ENCODE assay signal across 8 cellular contexts in the genomic region with DNA sequence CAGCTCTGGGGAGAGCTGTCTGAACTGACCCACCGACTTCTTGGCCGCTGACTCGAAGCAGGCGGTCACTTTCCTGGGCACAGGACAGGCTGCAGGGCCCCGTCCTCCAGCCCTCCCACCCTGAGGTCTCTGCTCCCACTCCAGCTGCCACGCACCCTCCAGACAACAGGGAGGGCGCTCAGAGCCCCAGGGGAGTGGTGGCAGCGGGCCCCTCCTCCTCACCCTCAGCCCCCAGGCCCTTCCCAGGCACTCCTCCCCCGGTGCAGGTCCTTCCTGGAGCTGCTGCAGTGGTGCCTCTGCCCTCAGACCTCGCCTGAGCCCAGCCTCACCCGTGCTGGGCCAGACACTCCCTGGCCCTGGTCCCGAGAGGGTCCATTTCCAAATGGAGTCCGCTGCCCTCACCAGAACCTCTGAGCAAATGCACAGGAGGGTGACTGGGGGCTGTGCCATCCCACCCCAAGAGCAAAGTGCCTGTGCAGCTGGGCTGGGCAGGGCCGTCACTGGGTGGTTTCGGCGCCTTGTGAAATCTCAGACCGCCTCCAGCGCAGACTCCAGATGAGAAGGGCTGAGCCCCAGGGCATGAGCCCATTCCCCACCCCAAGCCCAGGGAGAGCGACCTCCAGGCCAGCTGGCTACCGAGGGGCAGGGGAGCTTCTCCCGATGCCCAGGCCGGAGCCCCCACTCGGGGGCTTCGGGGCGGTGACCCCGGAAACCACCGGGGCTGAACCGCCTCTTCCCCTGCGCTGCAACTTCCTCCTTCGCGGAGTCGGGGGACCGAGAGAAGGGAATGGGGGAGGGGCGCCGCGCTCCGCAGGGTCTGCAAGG. TPM values are rescaled to one million over a fixed set of nuclear protein-coding genes. Genes with fewer than 3 reads are reported as not detected.
DNase-seq lines count a peak whose midpoint lies in the region; ATAC-seq, FAIRE-seq and TF ChIP-seq lines count a peak whose summit lies in the region.

No MANE protein-coding gene starts in this region.

- H3K27ac ChIP-seq in breast epithelium (peak overlapping the region; percentile 48 to 71), endothelial cell of umbilical vein (ENCODE audit: insufficient read depth, low read depth, low read length) (no peak overlapping the region)

- CTCF ChIA-PET in MCF 10A (lab: Yijun Ruan, JAX) = no interaction called here
- CTCF ChIA-PET in endothelial cell of umbilical vein (lab: Charles Lee) = no interaction called here

- H3K9ac ChIP-seq in endothelial cell of umbilical vein (replicated peaks; ENCODE audit: extremely low read depth, insufficient read depth, low read length) = peak overlapping the region; percentile 24

- dilution Hi-C loops in endothelial cell of umbilical vein (cut with MboI; ENCODE audit: extremely low pct_ligation_motif_present, low sequenced_read_pairs) = no loop called here

- no peak overlapping the region for H3K4me3 Mint-ChIP-seq in MCF 10A (ENCODE audit: unreplicated experiment)
- peak overlapping the region; percentile 95 for H3K4me3 Mint-ChIP-seq in natural killer cell

- ATAC-seq in HG03139 (IDR thresholded peaks at IDR 0.05; ENCODE audit: unreplicated experiment) (peak; percentile 2), natural killer cell (peak; percentile 10 to 25 (median 18)), GM21367 (IDR thresholded peaks at IDR 0.05; ENCODE audit: unreplicated experiment) (no peak)

- TF ChIP-seq POLR2A in breast epithelium (IDR thresholded peaks at IDR 0.05) (no peak), endothelial cell of umbilical vein (IDR thresholded peaks at IDR 0.05; ENCODE audit: low read depth, low read length) (no peak)

- no peak for FAIRE-seq in endothelial cell of umbilical vein (lab: Jason Lieb, UNC)

- H4K20me1 ChIP-seq in endothelial cell of umbilical vein (replicated peaks; ENCODE audit: control insufficient read depth, extremely low read depth, insufficient read depth, low read length) = no peaks in the 10 kb centered on the region

- no peaks in the 10 kb centered on the region for H3K79me2 ChIP-seq in endothelial cell of umbilical vein (ENCODE audit: control insufficient read depth, insufficient read depth, low read length)

- H3K27ac Mint-ChIP-seq in MCF 10A (ENCODE audit: low read depth, unreplicated experiment) (no peak overlapping the region), natural killer cell (peak overlapping the region; percentile 96 to 99)

- POLR2A ChIA-PET in MCF 10A (lab: Yijun Ruan, JAX) (interaction anchor here (0.7 to 0.9 kb wide), 2 partner anchors 11 to 13 kb away, joined by 3 read pairs; a partner anchor contains a TSS), endothelial cell of umbilical vein (lab: Charles Lee) (no interaction called here)

- H3K4me1 ChIP-seq in breast epithelium (peaks cover 3% of the 10 kb centered on the region in 2 donors), endothelial cell of umbilical vein (ENCODE audit: control insufficient read depth, extremely low read depth, insufficient read depth, low read length) (peaks cover 13% of the 10 kb centered on the region)

- no peak overlapping the region for H2AFZ ChIP-seq in endothelial cell of umbilical vein (ENCODE audit: low read depth, low read length)

- H3K36me3 ChIP-seq in breast epithelium (no peaks in the 10 kb centered on the region), endothelial cell of umbilical vein (ENCODE audit: control insufficient read depth in 2 of 2, extremely low read depth in 1 of 2, insufficient read depth in 2 of 2, low read length in 2 of 2) (peaks cover 0 to 6% of the 10 kb centered on the region in 2 experiments)

- H3K27me3 Mint-ChIP-seq in MCF 10A (ENCODE audit: insufficient read depth, unreplicated experiment) (no peaks in the 10 kb centered on the region), natural killer cell (ENCODE audit: low read depth in 2 of 2) (no peaks in the 10 kb centered on the region)

- BruUV-seq in MCF 10A (replicated peaks; lab: Mats Ljungman, UMichigan) = no TSS peak
- BruUV-seq in endothelial cell of umbilical vein (replicated peaks; lab: Mats Ljungman, UMichigan) = no TSS peak

- H3K27me3 ChIP-seq in breast epithelium (no peaks in the 10 kb centered on the region), endothelial cell of umbilical vein (ENCODE audit: control insufficient read depth in 2 of 2, insufficient read depth in 2 of 2, low read length in 2 of 2) (no peaks in the 10 kb centered on the region)

- H3K4me2 ChIP-seq in endothelial cell of umbilical vein (ENCODE audit: insufficient read depth, low read length) = peak overlapping the region; percentile 9

- H3K9me3 Mint-ChIP-seq in MCF 10A (ENCODE audit: unreplicated experiment) (no peaks in the 10 kb centered on the region), natural killer cell (no peaks in the 10 kb centered on the region)

- H3K4me3 ChIP-seq in breast epithelium = peak overlapping the region; percentile 84 to 86 (median 86)
- peak overlapping the region; percentile 38 to 68 (median 55) for H3K4me3 ChIP-seq in endothelial cell of umbilical vein (replicated peaks in 1 of 3; ENCODE audit: insufficient read depth in 1 of 3, low read depth in 1 of 3, low read length in 3 of 3)

- H3K9me1 ChIP-seq in endothelial cell of umbilical vein (replicated peaks; ENCODE audit: control insufficient read depth, extremely low read depth, insufficient read depth, low read length) = no peaks in the 10 kb centered on the region

- TF ChIP-seq CTCF in breast epithelium (IDR thresholded peaks at IDR 0.05) (no peak), MCF 10A (IDR thresholded peaks at IDR 0.05; ENCODE audit: unreplicated experiment) (no peak), endothelial cell of umbilical vein (IDR thresholded peaks at IDR 0.05; ENCODE audit: extremely low read depth in 1 of 2, insufficient read depth in 1 of 2, low read depth in 1 of 2, low read length in 2 of 2) (no peak), natural killer cell (IDR thresholded peaks at IDR 0.05) (no peak)

- intact Hi-C loops in breast epithelium (cut with DNase I; ENCODE audit: low total_unique reads) (no loop called here), MCF 10A (cut with micrococcal nuclease) (no loop called here), endothelial cell of umbilical vein (cut with micrococcal nuclease) (no loop called here), natural killer cell (cut with micrococcal nuclease) (loop anchor here (2.0 to 5.0 kb wide), 2 partner anchors 51 to 1263 kb away; no protein-coding TSS in a partner anchor)

- H3K4me1 Mint-ChIP-seq in MCF 10A (ENCODE audit: insufficient read depth, unreplicated experiment) (no peaks in the 10 kb centered on the region), natural killer cell (peaks cover 46 to 74% of the 10 kb centered on the region in 2 donors)

- peaks cover 5% of the 10 kb centered on the region for H3K36me3 Mint-ChIP-seq in MCF 10A (ENCODE audit: insufficient read depth, unreplicated experiment)
- H3K36me3 Mint-ChIP-seq in natural killer cell = no peaks in the 10 kb centered on the region

- no peak for DNase-seq in breast epithelium (ENCODE audit: low spot score in 2 of 2)
- DNase-seq in MCF 10A (ENCODE audit: unreplicated experiment) = no peak
- peak; percentile 65 for DNase-seq in SKM-1 treated with dmso at 0.1 percent for 144 hours (lab: John Stamatoyannopoulos, UW; ENCODE audit: unreplicated experiment)
- no peak for DNase-seq in endothelial cell of umbilical vein (ENCODE audit: low read depth, low spot score)
- peak; percentile 65 for DNase-seq in natural killer cell
- no peak for DNase-seq in DMS 273 treated with DMSO at 0.1 percent for 48 hours (lab: John Stamatoyannopoulos, UW)

- H3K9me3 ChIP-seq in breast epithelium (no peaks in the 10 kb centered on the region), endothelial cell of umbilical vein (replicated peaks; ENCODE audit: control insufficient read depth, insufficient read depth, low read length) (no peaks in the 10 kb centered on the region)

RNA-seq across cellular contexts. Expression of a gene that starts 0.7 kb away (rescaled TPM):
- 100 to 1,000 TPM; 138 to 194 (median 180) TPM for total RNA-seq in breast epithelium
- 0.54 and 0.84 TPM in 2 replicates for total RNA-seq in MCF 10A (2022)
- total RNA-seq in endothelial cell of umbilical vein = 37.0 and 45.8 TPM in 2 replicates
- polyA plus RNA-seq in endothelial cell of umbilical vein = 77.3 and 100 TPM in 2 replicates
- 23.9 and 36.3 TPM in 2 replicates for polyA plus RNA-seq in endothelial cell of umbilical vein (2011; cell fraction: cytosol; rRNA removed)
- 36.0 and 38.6 TPM in 2 replicates for polyA plus RNA-seq in endothelial cell of umbilical vein (2011; cell fraction: nucleus; rRNA removed)
- polyA plus RNA-seq in endothelial cell of umbilical vein (2012) = 36.0 and 60.6 TPM in 2 replicates
- 24.4 and 25.9 TPM in 2 replicates for polyA minus RNA-seq in endothelial cell of umbilical vein
- polyA minus RNA-seq in endothelial cell of umbilical vein (2011; cell fraction: cytosol; rRNA and poly(A)+ RNA removed) = 325 TPM
- 7.6 and 10.3 TPM in 2 replicates for polyA minus RNA-seq in endothelial cell of umbilical vein (2011; cell fraction: nucleus; rRNA and poly(A)+ RNA removed)
- 1,000 to 10,000 TPM; 1,001 to 1,351 (median 1,051) TPM for total RNA-seq in natural killer cell

RNA-seq across cellular contexts. Expression of a gene that starts 11.8 kb away (rescaled TPM):
- total RNA-seq in breast epithelium (not detected), MCF 10A (2022) (not detected in 2 replicates), endothelial cell of umbilical vein (not detected in 2 replicates), natural killer cell (1 to 10 TPM in 2 of 3 donors, under 1 TPM in 1; 0.61 to 3.0 (median 1.2) TPM)
- polyA plus RNA-seq in endothelial cell of umbilical vein = 0.14 and 0.17 TPM in 2 replicates
- polyA plus RNA-seq in endothelial cell of umbilical vein (2011; cell fraction: cytosol; rRNA removed) = 0.10 TPM in 1 of 2 replicates, not detected in the other
- polyA plus RNA-seq in endothelial cell of umbilical vein (2011; cell fraction: nucleus; rRNA removed) = 0.24 and 0.37 TPM in 2 replicates
- polyA plus RNA-seq in endothelial cell of umbilical vein (2012) = not detected in 2 replicates
- not detected in 2 replicates for polyA minus RNA-seq in endothelial cell of umbilical vein
- polyA minus RNA-seq in endothelial cell of umbilical vein (2011; cell fraction: cytosol; rRNA and poly(A)+ RNA removed) = not detected
- polyA minus RNA-seq in endothelial cell of umbilical vein (2011; cell fraction: nucleus; rRNA and poly(A)+ RNA removed) = not detected in 2 replicates

RNA-seq across cellular contexts. Expression of a gene that starts 12.8 kb away (rescaled TPM):
- 10 to 100 TPM; 17.4 to 21.3 (median 19.0) TPM for total RNA-seq in breast epithelium
- total RNA-seq in MCF 10A (2022) = 30.3 and 32.4 TPM in 2 replicates
- total RNA-seq in endothelial cell of umbilical vein = 117 and 142 TPM in 2 replicates
- polyA plus RNA-seq in endothelial cell of umbilical vein = 60.3 and 64.4 TPM in 2 replicates
- polyA plus RNA-seq in endothelial cell of umbilical vein (2011; cell fraction: cytosol; rRNA removed) = 33.2 and 45.5 TPM in 2 replicates
- polyA plus RNA-seq in endothelial cell of umbilical vein (2011; cell fraction: nucleus; rRNA removed) = 93.3 and 135 TPM in 2 replicates
- polyA plus RNA-seq in endothelial cell of umbilical vein (2012) = 35.6 and 44.3 TPM in 2 replicates
- 23.2 and 27.7 TPM in 2 replicates for polyA minus RNA-seq in endothelial cell of umbilical vein
- 15.1 TPM for polyA minus RNA-seq in endothelial cell of umbilical vein (2011; cell fraction: cytosol; rRNA and poly(A)+ RNA removed)
- 17.0 and 28.2 TPM in 2 replicates for polyA minus RNA-seq in endothelial cell of umbilical vein (2011; cell fraction: nucleus; rRNA and poly(A)+ RNA removed)
- 100 to 1,000 TPM; 176 to 271 (median 185) TPM for total RNA-seq in natural killer cell

RNA-seq across cellular contexts. Expression of a gene that starts 36.2 kb away (rescaled TPM):
- total RNA-seq in breast epithelium (under 1 TPM; 0.66 to 0.96 (median 0.73) TPM), MCF 10A (2022) (not detected in 2 replicates), endothelial cell of umbilical vein (0.18 and 0.31 TPM in 2 replicates), natural killer cell (1 to 10 TPM; 8.2 to 9.2 (median 8.4) TPM)
- 0.30 and 0.38 TPM in 2 replicates for polyA plus RNA-seq in endothelial cell of umbilical vein
- 0.21 TPM in 1 of 2 replicates, not detected in the other for polyA plus RNA-seq in endothelial cell of umbilical vein (2011; cell fraction: cytosol; rRNA removed)
- 0.20 TPM in 1 of 2 replicates, not detected in the other for polyA plus RNA-seq in endothelial cell of umbilical vein (2011; cell fraction: nucleus; rRNA removed)
- 0.09 and 0.19 TPM in 2 replicates for polyA plus RNA-seq in endothelial cell of umbilical vein (2012)
- not detected in 2 replicates for polyA minus RNA-seq in endothelial cell of umbilical vein
- not detected for polyA minus RNA-seq in endothelial cell of umbilical vein (2011; cell fraction: cytosol; rRNA and poly(A)+ RNA removed)
- 0.24 TPM in 1 of 2 replicates, not detected in the other for polyA minus RNA-seq in endothelial cell of umbilical vein (2011; cell fraction: nucleus; rRNA and poly(A)+ RNA removed)

RNA-seq across cellular contexts. Expression of a gene that starts 56.1 kb away (rescaled TPM):
- total RNA-seq in breast epithelium (10 to 100 TPM; 19.2 to 22.0 (median 21.9) TPM), MCF 10A (2022) (17.5 and 18.5 TPM in 2 replicates), endothelial cell of umbilical vein (38.8 and 41.8 TPM in 2 replicates), natural killer cell (100 to 1,000 TPM; 459 to 712 (median 501) TPM)
- polyA plus RNA-seq in endothelial cell of umbilical vein = 27.6 and 34.0 TPM in 2 replicates
- polyA plus RNA-seq in endothelial cell of umbilical vein (2011; cell fraction: cytosol; rRNA removed) = 16.0 and 25.1 TPM in 2 replicates
- 44.2 and 52.7 TPM in 2 replicates for polyA plus RNA-seq in endothelial cell of umbilical vein (2011; cell fraction: nucleus; rRNA removed)
- polyA plus RNA-seq in endothelial cell of umbilical vein (2012) = 15.8 and 20.0 TPM in 2 replicates
- 15.2 and 15.4 TPM in 2 replicates for polyA minus RNA-seq in endothelial cell of umbilical vein
- polyA minus RNA-seq in endothelial cell of umbilical vein (2011; cell fraction: cytosol; rRNA and poly(A)+ RNA removed) = 17.2 TPM
- polyA minus RNA-seq in endothelial cell of umbilical vein (2011; cell fraction: nucleus; rRNA and poly(A)+ RNA removed) = 16.2 and 22.6 TPM in 2 replicates

Comparison
In these comparisons a context has a peak if more than half of its experiments do, and no peak if none do; other contexts are left out.
1. RNA of a gene that starts 0.7 kb away (total RNA-seq): 1,001 to 1,351 TPM in natural killer cell, 138 to 194 TPM in breast epithelium and 37.0 to 45.8 TPM in endothelial cell of umbilical vein; 0.54 to 0.84 TPM in MCF 10A; every median in the first group is over 10 times any median in the second.
2. DNase-seq: peak in SKM-1 treated with dmso at 0.1 percent for 144 hours (single experiment) and natural killer cell (single experiment); none in breast epithelium (0 of 2), MCF 10A (single experiment), endothelial cell of umbilical vein (single experiment) and DMS 273 treated with DMSO at 0.1 percent for 48 hours (single experiment).